In genomic region chr22:40161182-40161581, GRCh38 we compare ENCODE assay signal across 19 cellular contexts. TPM values are rescaled to one million over a fixed set of nuclear protein-coding genes. Genes with fewer than 3 reads are reported as not detected.
DNase-seq lines count a peak whose midpoint lies in the region; ATAC-seq, FAIRE-seq and TF ChIP-seq lines count a peak whose summit lies in the region.
"Had no signal": no experiment of that assay in that cellular context is flagged by ENCODE, and none has a peak within 500 bp of the region (broad histone marks: within the 10 kb centered on the region; RNA-seq: fewer than 3 reads in every experiment).

No MANE protein-coding gene starts in this region.

- intact Hi-C loops in CD4-positive, alpha-beta T cell (cut with DNase I, micrococcal nuclease), result loop anchor here in 1 of 2 experiments (5.0 kb wide), 1 partner anchor 186 kb away; the partner anchor contains the start of gene ADSL

- H3K27ac ChIP-seq in CD4-positive, alpha-beta T cell (ENCODE audit: low read depth, low read length), result no peak overlapping the region
- H3K27ac ChIP-seq in small intestine (ENCODE audit: low read depth in 1 of 2, low read length in 1 of 2), result no peak overlapping the region
- H3K27ac ChIP-seq: BLaER1, HL-60 had no signal

- no peaks in the 10 kb centered on the region for H3K27me3 ChIP-seq in CD4-positive, alpha-beta T cell (ENCODE audit: control insufficient read depth, insufficient read depth, low read length)
- no peaks in the 10 kb centered on the region for H3K27me3 ChIP-seq in small intestine (ENCODE audit: control insufficient read depth in 2 of 2, insufficient read depth in 2 of 2, low read length in 2 of 2)
- H3K27me3 ChIP-seq: BLaER1 had no signal

- no peak for DNase-seq in activated T-cell treated with anti-CD3 and anti-CD28 coated beads, Interleukin-2, amount 50 U/mL, for 72 hours
- no peak for DNase-seq in activated T-cell treated with anti-CD3 and anti-CD28 coated beads, Interleukin-2, amount 50 U/mL, for 48 hours
- no peak for DNase-seq in CD4-positive, alpha-beta T cell
- peak; percentile 41 for DNase-seq in small intestine
- no peak for DNase-seq in NCI-H2171 treated with DMSO at 0.1 percent for 48 hours (lab: John Stamatoyannopoulos, UW)
- no peak for DNase-seq in activated CD4-positive, CD25-positive, alpha-beta regulatory T cell (lab: John Stamatoyannopoulos, UW)
- DNase-seq: 8988T; Calu3; CD8-positive, alpha-beta T cell; DMS79 treated with DMSO at 0.1 percent for 48 hours; GF-D8; GOT3; H7; HFFc6 had no signal

- WGBS in small intestine, 3 donors, result 10 to 53% (median 17%) methylated on average over 1 of the region's 1 CpG

- H3K27ac Mint-ChIP-seq in activated T-cell treated with anti-CD3 and anti-CD28 coated beads, Interleukin-2, amount 50 U/mL, for 72 hours, result peak overlapping the region; percentile 51
- peak overlapping the region; percentile 50 for H3K27ac Mint-ChIP-seq in CD4-positive, alpha-beta T cell
- peak overlapping the region; percentile 47 for H3K27ac Mint-ChIP-seq in activated T-helper 17 cell treated with anti-CD3 and anti-CD28 coated beads, Interleukin-2, amount 50 U/mL, for 72 hours
- H3K27ac Mint-ChIP-seq: CD14-positive monocyte; CD8-positive, alpha-beta T cell; HFFc6 had no signal

- H3K4me3 ChIP-seq in small intestine (ENCODE audit: low read depth in 1 of 2, low read length in 2 of 2), result no peak overlapping the region
- H3K4me3 ChIP-seq: BLaER1 had no signal

- H3K9me3 Mint-ChIP-seq in activated T-cell treated with anti-CD3 and anti-CD28 coated beads, Interleukin-2, amount 50 U/mL, for 72 hours, result peaks cover 3 to 5% of the 10 kb centered on the region in 2 donors
- H3K9me3 Mint-ChIP-seq in CD4-positive, alpha-beta T cell, result no peaks in the 10 kb centered on the region
- no peaks in the 10 kb centered on the region for H3K9me3 Mint-ChIP-seq in activated T-helper 17 cell treated with anti-CD3 and anti-CD28 coated beads, Interleukin-2, amount 50 U/mL, for 72 hours
- H3K9me3 Mint-ChIP-seq: CD8-positive, alpha-beta T cell; HFFc6 had no signal

- peaks cover under 1% of the 10 kb centered on the region for H3K4me1 Mint-ChIP-seq in activated T-cell treated with anti-CD3 and anti-CD28 coated beads, Interleukin-2, amount 50 U/mL, for 72 hours (ENCODE audit: low read depth)
- H3K4me1 Mint-ChIP-seq in CD4-positive, alpha-beta T cell (ENCODE audit: low read depth), result peaks cover 25% of the 10 kb centered on the region
- H3K4me1 Mint-ChIP-seq in activated T-helper 17 cell treated with anti-CD3 and anti-CD28 coated beads, Interleukin-2, amount 50 U/mL, for 72 hours, result peaks cover 6% of the 10 kb centered on the region
- H3K4me1 Mint-ChIP-seq: CD14-positive monocyte had no signal

- no peaks in the 10 kb centered on the region for H3K4me1 ChIP-seq in small intestine (ENCODE audit: control insufficient read depth in 2 of 2, insufficient read depth in 1 of 2, low read depth in 1 of 2, low read length in 1 of 2)
- H3K4me1 ChIP-seq: BLaER1 had no signal

- POLR2A ChIA-PET in CD4-positive, alpha-beta T cell (lab: Charles Lee), result interaction anchor here (1.3 to 2.6 kb wide), 2 partner anchors 16 kb away, joined by 3 to 9 read pairs; partner anchors contain the start of gene TNRC6B

- no peak for FAIRE-seq in small intestine (lab: Jason Lieb, UNC)

- CTCF ChIA-PET in CD4-positive, alpha-beta T cell (lab: Charles Lee), result interaction anchor here (0.9 to 1.2 kb wide), 4 partner anchors 15 to 187 kb away, joined by 3 to 4 read pairs (median 4); no protein-coding TSS in a partner anchor

- H3K27me3 Mint-ChIP-seq in activated T-cell treated with anti-CD3 and anti-CD28 coated beads, Interleukin-2, amount 50 U/mL, for 72 hours (ENCODE audit: low read depth), result no peaks in the 10 kb centered on the region
- no peaks in the 10 kb centered on the region for H3K27me3 Mint-ChIP-seq in CD4-positive, alpha-beta T cell
- H3K27me3 Mint-ChIP-seq in activated T-helper 17 cell treated with anti-CD3 and anti-CD28 coated beads, Interleukin-2, amount 50 U/mL, for 72 hours, result no peaks in the 10 kb centered on the region

- TF ChIP-seq CTCF in CD4-positive, alpha-beta T cell (IDR thresholded peaks at IDR 0.05), result no peak

- ATAC-seq in activated T-cell treated with anti-CD3 and anti-CD28 coated beads, Interleukin-2, amount 50 U/mL, for 72 hours (replicated peaks in 1 of 2), result no peak
- ATAC-seq in CD4-positive, alpha-beta T cell (ENCODE audit: poor library complexity), result no peak
- no peak for ATAC-seq in activated T-helper 17 cell treated with anti-CD3 and anti-CD28 coated beads, Interleukin-2, amount 50 U/mL, for 72 hours (replicated peaks)
- ATAC-seq: CD8-positive, alpha-beta T cell; HCT116 had no signal

- no peaks in the 10 kb centered on the region for H3K9me3 ChIP-seq in CD4-positive, alpha-beta T cell (ENCODE audit: control insufficient read depth, low read length)
- H3K9me3 ChIP-seq in small intestine (ENCODE audit: control insufficient read depth, low read depth), result no peaks in the 10 kb centered on the region

- H3K4me3 Mint-ChIP-seq in activated T-cell treated with anti-CD3 and anti-CD28 coated beads, Interleukin-2, amount 50 U/mL, for 72 hours, result no peak overlapping the region
- H3K4me3 Mint-ChIP-seq in CD4-positive, alpha-beta T cell, result no peak overlapping the region
- no peak overlapping the region for H3K4me3 Mint-ChIP-seq in activated T-helper 17 cell treated with anti-CD3 and anti-CD28 coated beads, Interleukin-2, amount 50 U/mL, for 72 hours
- H3K4me3 Mint-ChIP-seq: CD14-positive monocyte; CD8-positive, alpha-beta T cell; HFFc6 had no signal

- H3K36me3 ChIP-seq in small intestine (ENCODE audit: control insufficient read depth in 2 of 2, insufficient read depth in 2 of 2, low read length in 2 of 2), result no peaks in the 10 kb centered on the region

- peaks cover 9 to 16% of the 10 kb centered on the region in 2 donors for H3K36me3 Mint-ChIP-seq in activated T-cell treated with anti-CD3 and anti-CD28 coated beads, Interleukin-2, amount 50 U/mL, for 72 hours (ENCODE audit: insufficient read depth in 2 of 2)
- peaks cover 67% of the 10 kb centered on the region for H3K36me3 Mint-ChIP-seq in CD4-positive, alpha-beta T cell (ENCODE audit: low read depth)
- H3K36me3 Mint-ChIP-seq in activated T-helper 17 cell treated with anti-CD3 and anti-CD28 coated beads, Interleukin-2, amount 50 U/mL, for 72 hours (ENCODE audit: low read depth), result peaks cover 39% of the 10 kb centered on the region

RNA-seq across cellular contexts. Expression of gene TNRC6B, which starts 16.5 kb away (rescaled TPM):
- 10 to 100 TPM; 62.5 to 65.3 TPM for total RNA-seq in activated T-cell treated with anti-CD3 and anti-CD28 coated beads, Interleukin-2, amount 50 U/mL, for 72 hours
- total RNA-seq in CD4-positive, alpha-beta T cell, result 100 to 1,000 TPM; 110 to 111 TPM
- 10 to 100 TPM; 45.3 to 59.1 TPM for total RNA-seq in activated T-helper 17 cell treated with anti-CD3 and anti-CD28 coated beads, Interleukin-2, amount 50 U/mL, for 72 hours
- polyA plus RNA-seq in small intestine, result 1 to 10 TPM; 2.2 to 9.6 (median 3.5) TPM
